ENCODE assay signal across 9 cellular contexts in genomic region chr14:30283822-30284446, GRCh38.
DNase-seq lines count a peak whose midpoint lies in the region; ATAC-seq, FAIRE-seq and TF ChIP-seq lines count a peak whose summit lies in the region.
"Had no signal": no experiment of that assay in that cellular context is flagged by ENCODE, and none has a peak within 500 bp of the region (broad histone marks: within the 10 kb centered on the region; RNA-seq: fewer than 3 reads in every experiment).

No MANE protein-coding gene starts in this region.

- no peaks in the 10 kb centered on the region for H3K4me1 Mint-ChIP-seq in type B pancreatic cell (ENCODE audit: unreplicated experiment)

- no peaks in the 10 kb centered on the region for H3K36me3 Mint-ChIP-seq in type B pancreatic cell
- H3K36me3 Mint-ChIP-seq: activated naive CD4-positive, alpha-beta T cell treated with anti-CD3 and anti-CD28 coated beads, Interleukin-2, amount 50 U/mL, for 72 hours had no signal

- ATAC-seq in RWPE2 (ENCODE audit: low read depth) (peak; percentile 67; the same call in 2 of the 3 replicates), HG02588 (IDR thresholded peaks at IDR 0.05; ENCODE audit: unreplicated experiment) (no peak)
- ATAC-seq: activated naive CD4-positive, alpha-beta T cell treated with anti-CD3 and anti-CD28 coated beads, Interleukin-2, amount 50 U/mL, for 72 hours had no signal

- H3K27ac ChIP-seq in RWPE2 (ENCODE audit: poor library complexity, severe bottlenecking): no peak overlapping the region

- peaks cover 4% of the 10 kb centered on the region for H3K27me3 ChIP-seq in RWPE2 (ENCODE audit: insufficient read depth, poor library complexity, severe bottlenecking)

- no peaks in the 10 kb centered on the region for H3K4me1 ChIP-seq in RWPE2 (ENCODE audit: insufficient read depth, poor library complexity, severe bottlenecking)

- no peaks in the 10 kb centered on the region for H3K9me3 Mint-ChIP-seq in type B pancreatic cell
- H3K9me3 Mint-ChIP-seq: activated naive CD4-positive, alpha-beta T cell treated with anti-CD3 and anti-CD28 coated beads, Interleukin-2, amount 50 U/mL, for 72 hours had no signal

- TF ChIP-seq POLR2A in H54 (IDR thresholded peaks at IDR 0.05; ENCODE audit: low read depth, low read length): no peak

- no peak overlapping the region for H3K27ac Mint-ChIP-seq in type B pancreatic cell

- H3K4me3 ChIP-seq in RWPE2 (ENCODE audit: severe bottlenecking) (no peak overlapping the region), foreskin fibroblast (ENCODE audit: low read depth in 1 of 2, low read length in 2 of 2) (no peak overlapping the region)

- H3K36me3 ChIP-seq in RWPE2 (ENCODE audit: low read depth): no peaks in the 10 kb centered on the region

- H3K4me3 Mint-ChIP-seq in type B pancreatic cell: no peak overlapping the region

- TF ChIP-seq CTCF in RWPE2 (IDR thresholded peaks at IDR 0.05; ENCODE audit: poor library complexity, severe bottlenecking) (peak; percentile 96), foreskin fibroblast (IDR thresholded peaks at IDR 0.05; ENCODE audit: low read depth, low read length) (peak; percentile 89), type B pancreatic cell (conservative IDR thresholded peaks at IDR 0.05) (peak; percentile 77)

- no peaks in the 10 kb centered on the region for H3K9me3 ChIP-seq in RWPE2 (ENCODE audit: severe bottlenecking)

- DNase-seq in NCI-H2227 (lab: John Stamatoyannopoulos, UW; ENCODE audit: unreplicated experiment): peak; percentile 19
- DNase-seq in NCI-H2227 treated with DMSO at 0.1 percent for 48 hours (lab: John Stamatoyannopoulos, UW): no peak
- peak; percentile 60 for DNase-seq in HCEC 1CT
- DNase-seq in RWPE2 (ENCODE audit: low spot score): no peak
- peak; percentile 41 to 75 for DNase-seq in foreskin fibroblast
- no peak for DNase-seq in type B pancreatic cell (ENCODE audit: extremely low spot score, unreplicated experiment)
- no peak for DNase-seq in H54 (ENCODE audit: insufficient read length, low spot score)

- no peak for FAIRE-seq in H54 (lab: Jason Lieb, UNC)

- H3K27me3 Mint-ChIP-seq in type B pancreatic cell: no peaks in the 10 kb centered on the region

Comparison
In these comparisons a context has a peak if more than half of its experiments do, and no peak if none do; other contexts are left out.
1. DNase-seq: peak in NCI-H2227 (single experiment), HCEC 1CT (single experiment) and foreskin fibroblast (2 of 2); none in NCI-H2227 treated with DMSO at 0.1 percent for 48 hours (single experiment), RWPE2 (single experiment), type B pancreatic cell (single experiment) and H54 (single experiment).
2. Peak in every context shown above with its lines, with median percentiles within 50 percentile points of each other: CTCF ChIP-seq.